2 cellular contexts compared by ENCODE assay signal in genomic region chr17:83062011-83062817, GRCh38.
TF ChIP-seq lines count a peak whose summit lies in the region.

No MANE protein-coding gene starts in this region.

TF ChIP-seq in SK-N-SH, 30 proteins besides CTCF, POLR2A, EP300 and RAD21 (continued from another document):
- TF ChIP-seq REST (IDR thresholded peaks at IDR 0.05; ENCODE audit: low read depth, low read length) (no peak), CHD2 (IDR thresholded peaks at IDR 0.05; ENCODE audit: low read length, partially characterized antibody) (no peak), NRF1 (IDR thresholded peaks at IDR 0.05; ENCODE audit: low read depth, low read length) (no peak), RFX5 (IDR thresholded peaks at IDR 0.05; ENCODE audit: low read length) (no peak), ZBTB33 (IDR thresholded peaks at IDR 0.05; ENCODE audit: borderline replicate concordance, low read depth) (no peak), TCF12 (IDR thresholded peaks at IDR 0.05) (no peak), IRF3 (IDR thresholded peaks at IDR 0.05; ENCODE audit: low read depth, low read length) (no peak), TEAD4 (IDR thresholded peaks at IDR 0.05; ENCODE audit: borderline replicate concordance, insufficient read depth) (no peak), PBX3 (IDR thresholded peaks at IDR 0.05) (no peak)
- TF ChIP-seq, protein P1, sequence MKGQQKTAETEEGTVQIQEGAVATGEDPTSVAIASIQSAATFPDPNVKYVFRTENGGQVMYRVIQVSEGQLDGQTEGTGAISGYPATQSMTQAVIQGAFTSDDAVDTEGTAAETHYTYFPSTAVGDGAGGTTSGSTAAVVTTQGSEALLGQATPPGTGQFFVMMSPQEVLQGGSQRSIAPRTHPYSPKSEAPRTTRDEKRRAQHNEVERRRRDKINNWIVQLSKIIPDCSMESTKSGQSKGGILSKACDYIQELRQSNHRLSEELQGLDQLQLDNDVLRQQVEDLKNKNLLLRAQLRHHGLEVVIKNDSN (IDR thresholded peaks at IDR 0.05; ENCODE audit: borderline replicate concordance, low read depth), result no peak

TF ChIP-seq in SK-N-SH treated with all-trans-retinoic acid at 6 μM for 48 hours, 23 proteins besides CTCF, POLR2A, EP300 and RAD21 (continued from another document):
- TF ChIP-seq CREB5 (CRISPR knock-in tag; IDR thresholded peaks at IDR 0.05; ENCODE audit: low read depth) (no peak), TOX (CRISPR knock-in tag; IDR thresholded peaks at IDR 0.05; ENCODE audit: borderline replicate concordance) (no peak), RARB (CRISPR knock-in tag; IDR thresholded peaks at IDR 0.05) (no peak), ZNF8 (CRISPR knock-in tag; IDR thresholded peaks at IDR 0.05) (no peak), BACH2 (CRISPR knock-in tag; IDR thresholded peaks at IDR 0.05; ENCODE audit: borderline replicate concordance) (no peak), SNAI2 (CRISPR knock-in tag; IDR thresholded peaks at IDR 0.05) (no peak), ZC3H10 (CRISPR knock-in tag; IDR thresholded peaks at IDR 0.05) (no peak), OSR1 (CRISPR knock-in tag; IDR thresholded peaks at IDR 0.05) (no peak), CSDC2 (CRISPR knock-in tag; IDR thresholded peaks at IDR 0.05) (no peak), ZFP30 (CRISPR knock-in tag; IDR thresholded peaks at IDR 0.05) (no peak), PPARA (CRISPR knock-in tag; IDR thresholded peaks at IDR 0.05; ENCODE audit: borderline replicate concordance) (no peak)
